Comparison of ENCODE assay signal across 22 cellular contexts in the genomic region with DNA sequence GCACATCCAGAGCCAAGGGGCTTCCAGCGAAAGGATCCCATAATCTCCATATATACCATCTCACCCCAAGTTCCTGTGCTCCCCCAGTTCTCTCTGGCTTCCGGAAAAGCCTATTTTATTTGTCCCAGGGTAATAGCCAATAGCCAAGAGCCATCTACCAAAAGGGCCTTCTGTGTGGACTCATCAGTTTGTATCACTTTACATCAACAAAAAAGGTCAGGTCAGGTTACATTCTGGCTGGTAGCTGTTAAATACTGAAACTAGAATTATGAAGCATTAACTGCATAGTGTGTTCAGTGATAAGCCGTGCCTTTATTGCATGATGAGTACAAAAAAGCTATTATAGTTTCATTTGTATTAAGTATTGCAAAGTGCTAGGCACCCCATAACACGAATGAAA.
DNase-seq lines count a peak whose midpoint lies in the region; ATAC-seq, FAIRE-seq and TF ChIP-seq lines count a peak whose summit lies in the region.
"Had no signal": no experiment of that assay in that cellular context is flagged by ENCODE, and none has a peak within 500 bp of the region (broad histone marks: within the 10 kb centered on the region; RNA-seq: fewer than 3 reads in every experiment).

No MANE protein-coding gene starts in this region.

- TF ChIP-seq RAD21 in HCT116 (IDR thresholded peaks at IDR 0.05; ENCODE audit: low read depth) = no peak

- POLR2A ChIA-PET in HCT116 (lab: Charles Lee) = interaction anchor here (1.3 kb wide), 1 partner anchor 360 kb away, joined by 3 read pairs; no protein-coding TSS in a partner anchor

- no peaks in the 10 kb centered on the region for H3K27me3 Mint-ChIP-seq in neural progenitor cell (ENCODE audit: insufficient read depth, low read depth)

- RAD21 ChIA-PET in HCT116 (lab: Charles Lee; ENCODE audit: low non-redundant PET in 1 of 2, low total read pairs in 2 of 2, uncharacterized antibody in 2 of 2, unreplicated experiment in 2 of 2) = no interaction called here

- no peak overlapping the region for H3K27ac Mint-ChIP-seq in neural progenitor cell
- H3K27ac Mint-ChIP-seq: T-helper 17 cell had no signal

- no peaks in the 10 kb centered on the region for H3K9me2 ChIP-seq in HCT116 (ENCODE audit: insufficient read depth)

- BruUV-seq in HCT116 (replicated peaks; lab: Mats Ljungman, UMichigan) = no TSS peak

- H3K9me3 Mint-ChIP-seq in neural progenitor cell = peaks cover 5% of the 10 kb centered on the region

- intact Hi-C loops in HCT116 (cut with micrococcal nuclease) (no loop called here), pancreas (cut with DNase I) (no loop called here)

- no peak for TF ChIP-seq POLR2A in HCT116 (IDR thresholded peaks at IDR 0.05; ENCODE audit: borderline replicate concordance, extremely low read depth, insufficient read depth, insufficient read length)

- H3K9me3 ChIP-seq in HCT116 (ENCODE audit: control insufficient read depth in 1 of 2, insufficient read depth in 1 of 2, low read depth in 1 of 2, low read length in 2 of 2) (no peaks in the 10 kb centered on the region), neural progenitor cell (ENCODE audit: low read depth) (no peaks in the 10 kb centered on the region), pancreas (no peaks in the 10 kb centered on the region)
- H3K9me3 ChIP-seq: BE2C, SJSA1 had no signal

- H3K4me3 Mint-ChIP-seq in neural progenitor cell = no peak overlapping the region
- H3K4me3 Mint-ChIP-seq: T-helper 17 cell had no signal

- no peak for ATAC-seq in HCT116
- ATAC-seq in esophagus mucosa = no peak
- ATAC-seq in pancreas = no peak
- ATAC-seq: Right ventricle myocardium inferior, T-helper 17 cell had no signal

- H3K27me3 ChIP-seq in HCT116 (ENCODE audit: insufficient read depth, low read length) (no peaks in the 10 kb centered on the region), neural progenitor cell (no peaks in the 10 kb centered on the region), pancreas (no peaks in the 10 kb centered on the region)
- H3K27me3 ChIP-seq: SJSA1 had no signal

- H3K36me3 Mint-ChIP-seq in neural progenitor cell = no peaks in the 10 kb centered on the region

- DNase-seq in HCT116 (ENCODE audit: low read depth, low spot score) (no peak), LHCN-M2 (ENCODE audit: low read depth) (peak; percentile 59), OCI-M1 (lab: John Stamatoyannopoulos, UW) (peak; percentile 21), left kidney (ENCODE audit: low read depth, low spot score) (peak; percentile 15), neural progenitor cell (ENCODE audit: low spot score) (no peak), pancreas (no peak)
- DNase-seq: BE2C, DMS79, Kasumi-1, MM.1S, NCI-H1048, NCI-H1436 treated with DMSO at 0.1 percent for 48 hours, NCI-H2081, NCI-H226, NCI-H510A treated with DMSO at 0.1 percent for 48 hours, NCI-H774, T-helper 17 cell had no signal

- H3K36me3 ChIP-seq in HCT116 (ENCODE audit: control insufficient read depth in 1 of 2, insufficient read depth in 2 of 2, low read length in 2 of 2) (peaks cover 0 to 7% of the 10 kb centered on the region in 2 experiments; a peak in 1 of 4 replicates), neural progenitor cell (no peaks in the 10 kb centered on the region), pancreas (no peaks in the 10 kb centered on the region)
- H3K36me3 ChIP-seq: BE2C, SJSA1 had no signal

- H3F3A ChIP-seq in neural progenitor cell (ENCODE audit: low read depth) = no peaks in the 10 kb centered on the region

- no peak for TF ChIP-seq CTCF in HCT116 (IDR thresholded peaks at IDR 0.05 in 2 of 3, conservative IDR thresholded peaks at IDR 0.05 in 1 of 3; ENCODE audit: borderline replicate concordance in 1 of 3, insufficient read depth in 1 of 3, low read depth in 2 of 3, low read length in 2 of 3)
- no peak for TF ChIP-seq CTCF in neural progenitor cell (IDR thresholded peaks at IDR 0.05)
- TF ChIP-seq CTCF in pancreas (IDR thresholded peaks at IDR 0.05) = no peak

- 74 to 76% methylated on average over 4 of the region's 4 CpGs for WGBS in pancreas, 2 donors

- CTCF ChIA-PET in HCT116 (lab: Charles Lee) = no interaction called here

- H3K4me2 ChIP-seq in HCT116 (ENCODE audit: low read length) (no peak overlapping the region), neural progenitor cell (no peak overlapping the region)

- H3K9ac ChIP-seq in HCT116 (ENCODE audit: low read length) (no peak overlapping the region), neural progenitor cell (no peak overlapping the region)

- H4K20me1 ChIP-seq in HCT116 (ENCODE audit: insufficient read depth) (no peaks in the 10 kb centered on the region), neural progenitor cell (ENCODE audit: low read depth) (no peaks in the 10 kb centered on the region)

- peaks cover 4% of the 10 kb centered on the region; the same call in 1 of the 2 replicates for H3K79me2 ChIP-seq in HCT116 (ENCODE audit: insufficient read depth, low read length)
- no peaks in the 10 kb centered on the region for H3K79me2 ChIP-seq in neural progenitor cell (ENCODE audit: low read depth)

- no peaks in the 10 kb centered on the region for H3K4me1 Mint-ChIP-seq in neural progenitor cell
- H3K4me1 Mint-ChIP-seq: T-helper 17 cell had no signal

- H3K27ac ChIP-seq in HCT116 (ENCODE audit: low read depth, low read length) (peak overlapping the region; percentile 1; the same call in 1 of the 2 replicates), neural progenitor cell (no peak overlapping the region), pancreas (no peak overlapping the region)
- H3K27ac ChIP-seq: SJSA1 had no signal

- H3K4me1 ChIP-seq in HCT116 (ENCODE audit: control insufficient read depth in 1 of 2, insufficient read depth in 2 of 2, low read length in 2 of 2) = peaks cover 27 to 40% of the 10 kb centered on the region in 2 experiments
- no peaks in the 10 kb centered on the region for H3K4me1 ChIP-seq in neural progenitor cell
- no peaks in the 10 kb centered on the region for H3K4me1 ChIP-seq in pancreas
- H3K4me1 ChIP-seq: BE2C had no signal

- H2AFZ ChIP-seq in HCT116 (ENCODE audit: low read depth, low read length, poor library complexity, severe bottlenecking) (no peak overlapping the region), neural progenitor cell (replicated peaks) (no peak overlapping the region)

- FAIRE-seq in pancreas (lab: Jason Lieb, UNC) = no peak
- FAIRE-seq: D721Med, RCC 7860 had no signal

- H3K4me3 ChIP-seq in HCT116 (replicated peaks in 1 of 2; ENCODE audit: low read depth in 1 of 2, low read length in 2 of 2) = no peak overlapping the region
- H3K4me3 ChIP-seq in neural progenitor cell = no peak overlapping the region
- no peak overlapping the region for H3K4me3 ChIP-seq in pancreas
- H3K4me3 ChIP-seq: SJSA1 had no signal

TF ChIP-seq in HCT116, 20 proteins besides CTCF, POLR2A, EP300 and RAD21:
- TF ChIP-seq SP1 (IDR thresholded peaks at IDR 0.05; ENCODE audit: low read depth) = no peak
- TF ChIP-seq TCF7L2 (IDR thresholded peaks at IDR 0.05; ENCODE audit: borderline replicate concordance, extremely low read depth, insufficient read depth, insufficient read length) = no peak
- no peak for TF ChIP-seq CEBPB (IDR thresholded peaks at IDR 0.05; ENCODE audit: low read depth)
- TF ChIP-seq, protein P1, sequence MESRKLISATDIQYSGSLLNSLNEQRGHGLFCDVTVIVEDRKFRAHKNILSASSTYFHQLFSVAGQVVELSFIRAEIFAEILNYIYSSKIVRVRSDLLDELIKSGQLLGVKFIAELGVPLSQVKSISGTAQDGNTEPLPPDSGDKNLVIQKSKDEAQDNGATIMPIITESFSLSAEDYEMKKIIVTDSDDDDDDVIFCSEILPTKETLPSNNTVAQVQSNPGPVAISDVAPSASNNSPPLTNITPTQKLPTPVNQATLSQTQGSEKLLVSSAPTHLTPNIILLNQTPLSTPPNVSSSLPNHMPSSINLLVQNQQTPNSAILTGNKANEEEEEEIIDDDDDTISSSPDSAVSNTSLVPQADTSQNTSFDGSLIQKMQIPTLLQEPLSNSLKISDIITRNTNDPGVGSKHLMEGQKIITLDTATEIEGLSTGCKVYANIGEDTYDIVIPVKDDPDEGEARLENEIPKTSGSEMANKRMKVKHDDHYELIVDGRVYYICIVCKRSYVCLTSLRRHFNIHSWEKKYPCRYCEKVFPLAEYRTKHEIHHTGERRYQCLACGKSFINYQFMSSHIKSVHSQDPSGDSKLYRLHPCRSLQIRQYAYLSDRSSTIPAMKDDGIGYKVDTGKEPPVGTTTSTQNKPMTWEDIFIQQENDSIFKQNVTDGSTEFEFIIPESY (IDR thresholded peaks at IDR 0.05; ENCODE audit: extremely low read depth, insufficient replicate concordance, low read length) = no peak
- TF ChIP-seq SIN3A (IDR thresholded peaks at IDR 0.05; ENCODE audit: low read depth) = no peak
- TF ChIP-seq CBX3 (IDR thresholded peaks at IDR 0.05; ENCODE audit: low read depth) = no peak
- TF ChIP-seq ZFX (IDR thresholded peaks at IDR 0.05) = no peak

Comparison
In these comparisons a context has a peak if more than half of its experiments do, and no peak if none do; other contexts are left out.
1. DNase-seq: peak in LHCN-M2 (single experiment), OCI-M1 (single experiment) and left kidney (single experiment); none in HCT116 (single experiment), neural progenitor cell (single experiment) and pancreas (0 of 6).